In genomic region chr7:92785923-92786322, GRCh38 we compare ENCODE assay signal across 1 cellular context.
TF ChIP-seq lines count a peak whose summit lies in the region.

No MANE protein-coding gene starts in this region.

TF ChIP-seq in GM12878, 131 proteins besides CTCF, POLR2A, EP300 and RAD21:
- TF ChIP-seq BMI1 (IDR thresholded peaks at IDR 0.05; ENCODE audit: borderline replicate concordance) (no peak), KDM1A (IDR thresholded peaks at IDR 0.05; ENCODE audit: borderline replicate concordance) (no peak), ZSCAN29 (IDR thresholded peaks at IDR 0.05) (no peak), TCF7 (IDR thresholded peaks at IDR 0.05; ENCODE audit: borderline replicate concordance) (no peak), ZZZ3 (IDR thresholded peaks at IDR 0.05; ENCODE audit: control insufficient read depth, insufficient read length, low read depth) (no peak), PAX5 (IDR thresholded peaks at IDR 0.05; ENCODE audit: borderline replicate concordance, low read depth, low read length) (no peak), RFX5 (IDR thresholded peaks at IDR 0.05; ENCODE audit: low read depth, low read length) (no peak), YBX1 (IDR thresholded peaks at IDR 0.05) (no peak), NBN (IDR thresholded peaks at IDR 0.05) (no peak), IRF4 (IDR thresholded peaks at IDR 0.05; ENCODE audit: low read depth, low read length) (no peak), NFYA (IDR thresholded peaks at IDR 0.05; ENCODE audit: borderline replicate concordance, low read depth, low read length) (no peak), ZNF687 (IDR thresholded peaks at IDR 0.05) (no peak), RELA (IDR thresholded peaks at IDR 0.05; ENCODE audit: borderline replicate concordance, partially characterized antibody) (no peak), MYB (IDR thresholded peaks at IDR 0.05; ENCODE audit: borderline replicate concordance, low read depth, low read length) (no peak), ATF3 (IDR thresholded peaks at IDR 0.05; ENCODE audit: borderline replicate concordance, extremely low read depth, low read depth, low read length) (no peak), REST (IDR thresholded peaks at IDR 0.05; ENCODE audit: low read depth, low read length) (no peak), ZNF592 (IDR thresholded peaks at IDR 0.05) (no peak), TARDBP (IDR thresholded peaks at IDR 0.05; ENCODE audit: borderline replicate concordance) (no peak), RBBP5 (conservative IDR thresholded peaks at IDR 0.05) (no peak)
